In the genomic region with DNA sequence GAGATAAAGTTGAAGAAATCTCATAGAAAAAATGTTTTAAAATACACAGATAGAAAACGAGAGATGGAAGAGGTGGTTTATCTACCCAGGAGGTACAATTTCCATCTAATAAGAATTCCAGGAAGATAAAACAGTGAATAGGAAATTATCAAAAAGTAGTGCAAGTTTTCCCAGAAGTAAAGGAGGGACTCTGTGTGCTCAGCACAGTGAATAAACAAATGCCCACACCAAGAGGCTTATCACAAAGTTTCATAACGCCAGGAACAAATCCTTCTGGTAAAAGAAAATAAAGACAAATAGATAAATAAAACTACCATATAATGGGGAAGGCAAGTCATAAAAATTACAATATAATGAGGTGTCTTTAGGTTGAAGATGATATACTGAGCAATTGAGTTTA, we compare ENCODE assay signal across 25 cellular contexts.
"Had no signal": no experiment of that assay in that cellular context is flagged by ENCODE, and none has a peak within 500 bp of the region (broad histone marks: within the 10 kb centered on the region; RNA-seq: fewer than 3 reads in every experiment).

No MANE protein-coding gene starts in this region.

- H3K27me3 ChIP-seq: neural progenitor cell, ovary, right atrium auricular region, right lobe of liver, sigmoid colon, stomach, thyroid gland, tibial nerve, upper lobe of right lung, uterus had no signal

- H3K4me3 ChIP-seq: neural progenitor cell, ovary, prostate gland, right atrium auricular region, right lobe of liver, sigmoid colon, stomach, thoracic aorta, thyroid gland, tibial nerve, upper lobe of right lung, uterus had no signal

- H3K9me3 ChIP-seq: prostate gland, sigmoid colon, thoracic aorta, thyroid gland, upper lobe of right lung, uterus had no signal

- FAIRE-seq: small intestine had no signal

- H3K36me3 ChIP-seq: neural progenitor cell, ovary, prostate gland, right atrium auricular region, right lobe of liver, sigmoid colon, stomach, thoracic aorta, thyroid gland, tibial nerve, upper lobe of right lung, uterus had no signal

- H3K4me1 ChIP-seq: prostate gland, right atrium auricular region, right lobe of liver, sigmoid colon, thyroid gland, tibial nerve, upper lobe of right lung, uterus had no signal

- H3K27ac ChIP-seq: neural progenitor cell, ovary, prostate gland, right atrium auricular region, right lobe of liver, sigmoid colon, stomach, thoracic aorta, thyroid gland, tibial nerve, upper lobe of right lung, uterus had no signal

- ATAC-seq: naive thymus-derived CD4-positive, alpha-beta T cell; natural killer cell; stimulated activated effector memory CD8-positive, alpha-beta T cell treated with anti-CD3 and anti-CD28 coated beads, Interleukin-12 subunit alpha, Interleukin-12 subunit beta, amount 100 ng/mL, for 72 hours; stimulated activated naive B cell treated with anti-CD40 and anti-IgM and Interleukin-4, amounts not matched to agents 10 μg/mL and 1 μg/mL and 100 μg/mL, for 72 hours; upper lobe of right lung had no signal

- DNase-seq: naive thymus-derived CD4-positive, alpha-beta T cell; natural killer cell; occipital lobe; ovary; retina; right lobe of liver; sigmoid colon; small intestine; stimulated activated CD4-positive, alpha-beta T cell treated with anti-CD3 and anti-CD28 coated beads, Interleukin-15, amount 100 ng/mL, for 24 hours; stimulated activated CD4-positive, alpha-beta T cell treated with anti-CD3 and anti-CD28 coated beads, Interleukin-2, amount 100 ng/mL, for 24 hours; stimulated activated CD4-positive, alpha-beta T cell treated with anti-CD3 and anti-CD28 coated beads, Interleukin-2, amount 100 ng/mL, for 48 hours; stimulated activated CD4-positive, alpha-beta T cell treated with anti-CD3 and anti-CD28 coated beads, Interleukin-4, amount 100 ng/mL, for 24 hours; stimulated activated naive B cell treated with anti-CD40 and anti-IgM and Interleukin-4, amounts not matched to agents 10 μg/mL and 1 μg/mL and 100 μg/mL, for 72 hours; stimulated activated naive CD4-positive, alpha-beta T cell treated with Interleukin-2 at 50 U/mL for 16 hours; stomach; thyroid gland; trophoblast cell; upper lobe of right lung; uterus had no signal
